Comparison of ENCODE assay signal across 8 cellular contexts in the genomic region with DNA sequence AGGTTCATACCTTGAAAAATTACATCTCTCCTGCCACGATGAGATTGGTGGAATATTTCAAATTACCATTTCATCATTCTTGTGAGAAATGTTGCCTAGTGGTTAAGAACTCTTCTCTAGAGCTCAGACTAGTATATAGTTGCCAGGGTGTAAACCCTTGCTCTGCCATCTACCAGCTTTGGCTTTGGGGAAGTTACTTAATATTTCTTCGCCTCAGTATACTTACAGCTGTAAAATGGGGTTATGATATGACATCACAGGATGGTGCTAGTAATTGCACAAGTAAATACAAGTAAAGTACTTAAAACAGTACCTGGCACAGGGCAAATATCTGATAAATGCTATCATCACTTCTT. TPM values are rescaled to one million over a fixed set of nuclear protein-coding genes. Genes with fewer than 3 reads are reported as not detected.
DNase-seq lines count a peak whose midpoint lies in the region; ATAC-seq, FAIRE-seq and TF ChIP-seq lines count a peak whose summit lies in the region.

No MANE protein-coding gene starts in this region.

- CTCF ChIA-PET in PC-3 (lab: Charles Lee): no interaction called here

- ATAC-seq in left ventricle myocardium superior (no peak), PC-3 (no peak), HG02938 (IDR thresholded peaks at IDR 0.05; ENCODE audit: unreplicated experiment) (no peak)

- peak overlapping the region; percentile 94 for H3K27ac Mint-ChIP-seq in neural crest cell (ENCODE audit: unreplicated experiment)

- no peak for TF ChIP-seq CTCF in cardiac muscle cell (IDR thresholded peaks at IDR 0.05; ENCODE audit: low read depth, low read length)
- no peak for TF ChIP-seq CTCF in PC-3 (conservative IDR thresholded peaks at IDR 0.05; ENCODE audit: low read depth, low read length)
- TF ChIP-seq CTCF in neural crest cell (conservative IDR thresholded peaks at IDR 0.05): no peak

- H3K4me1 Mint-ChIP-seq in neural crest cell: peaks cover 35% of the 10 kb centered on the region

- peak overlapping the region; percentile 89 for H3K4me3 ChIP-seq in cardiac muscle cell
- peak overlapping the region; percentile 81 for H3K4me3 ChIP-seq in PC-3 (ENCODE audit: low read length)
- H3K4me3 ChIP-seq in duodenal mucosa (ENCODE audit: low read depth in 1 of 2, low read length in 2 of 2): peak overlapping the region; percentile 89 to 91

- intact Hi-C loops in left ventricle myocardium superior (cut with micrococcal nuclease) (no loop called here), PC-3 (cut with micrococcal nuclease) (loop anchor here (2.0 to 10.0 kb wide), 7 partner anchors 99 to 588 kb away; partner anchors contain the start of gene HNMT)

- no peaks in the 10 kb centered on the region for H3K36me3 Mint-ChIP-seq in neural crest cell (ENCODE audit: low read depth)

- H3K9me3 Mint-ChIP-seq in neural crest cell: no peaks in the 10 kb centered on the region

- H3F3A ChIP-seq in PC-3 (ENCODE audit: low read length, unreplicated experiment): no peaks in the 10 kb centered on the region

- peak overlapping the region; percentile 83 for H3K4me2 ChIP-seq in PC-3 (ENCODE audit: low read length)

- H3K9ac ChIP-seq in PC-3 (ENCODE audit: low read length): peak overlapping the region; percentile 85; the same call in 1 of the 2 replicates
- peak overlapping the region; percentile 67 to 87 for H3K9ac ChIP-seq in duodenal mucosa (ENCODE audit: low read depth in 1 of 2, low read length in 2 of 2)

- H3K27ac ChIP-seq in cardiac muscle cell: peak overlapping the region; percentile 95
- H3K27ac ChIP-seq in PC-3 (ENCODE audit: low read length): no peak overlapping the region
- no peak overlapping the region for H3K27ac ChIP-seq in duodenal mucosa (ENCODE audit: low read depth, low read length)

- no peaks in the 10 kb centered on the region for H3K27me3 Mint-ChIP-seq in neural crest cell (ENCODE audit: low read depth)

- no peaks in the 10 kb centered on the region for H3K9me2 ChIP-seq in PC-3 (replicated peaks; ENCODE audit: low read length)

- H3K9me3 ChIP-seq in cardiac muscle cell (ENCODE audit: low read depth) (no peaks in the 10 kb centered on the region), PC-3 (ENCODE audit: low read length) (no peaks in the 10 kb centered on the region), duodenal mucosa (ENCODE audit: control insufficient read depth in 1 of 2, low read length in 2 of 2) (no peaks in the 10 kb centered on the region)

- DNase-seq in cardiac muscle cell (ENCODE audit: low read depth in 1 of 2, low spot score in 1 of 2) (peak in 1 of 2 donors; percentile 13), left ventricle myocardium superior (no peak), PC-3 (peak; percentile 16), neural crest cell (ENCODE audit: low read depth, low spot score) (no peak), GM19239 (ENCODE audit: insufficient read length, low spot score) (no peak), amniotic stem cell (lab: John Stamatoyannopoulos, UW) (no peak)

- H2AFZ ChIP-seq in PC-3 (ENCODE audit: low read length): peak overlapping the region; percentile 94; the same call in 1 of the 2 replicates

- peaks cover 72% of the 10 kb centered on the region for H3K79me2 ChIP-seq in PC-3 (ENCODE audit: low read length)

- H3K27me3 ChIP-seq in cardiac muscle cell (no peaks in the 10 kb centered on the region), PC-3 (ENCODE audit: low read length) (no peaks in the 10 kb centered on the region), duodenal mucosa (ENCODE audit: control insufficient read depth in 1 of 2, insufficient read depth in 2 of 2, low read length in 2 of 2) (no peaks in the 10 kb centered on the region)

- H3K4me1 ChIP-seq in cardiac muscle cell (ENCODE audit: low read depth): peaks cover 30% of the 10 kb centered on the region
- H3K4me1 ChIP-seq in PC-3 (ENCODE audit: insufficient read depth, low read length): peaks cover 53% of the 10 kb centered on the region
- H3K4me1 ChIP-seq in duodenal mucosa (ENCODE audit: control insufficient read depth in 1 of 2, insufficient read depth in 2 of 2, low read length in 2 of 2): peaks cover 27 to 29% of the 10 kb centered on the region in 2 donors

- no peak for FAIRE-seq in GM19239 (lab: Jason Lieb, UNC)

- peak overlapping the region; percentile 97 for H3K4me3 Mint-ChIP-seq in neural crest cell

- BruUV-seq in PC-3 (replicated peaks; lab: Mats Ljungman, UMichigan): no TSS peak

- POLR2A ChIA-PET in PC-3 (lab: Charles Lee; ENCODE audit: unreplicated experiment): no interaction called here

- no peaks in the 10 kb centered on the region for H3K36me3 ChIP-seq in cardiac muscle cell
- H3K36me3 ChIP-seq in PC-3 (ENCODE audit: low read depth, low read length): no peaks in the 10 kb centered on the region
- H3K36me3 ChIP-seq in duodenal mucosa (ENCODE audit: control insufficient read depth in 1 of 2, insufficient read depth in 2 of 2, low read length in 2 of 2): no peaks in the 10 kb centered on the region

- peaks cover 13% of the 10 kb centered on the region; the same call in 1 of the 2 replicates for H4K20me1 ChIP-seq in PC-3 (ENCODE audit: low read length)

RNA-seq across cellular contexts. Expression of gene SPOPL, which starts 1.5 kb away (rescaled TPM):
- total RNA-seq in cardiac muscle cell: 13.6 and 17.1 TPM in 2 replicates
- polyA plus RNA-seq in cardiac muscle cell: 3.4 and 5.2 TPM in 2 replicates
- 12.7 TPM for total RNA-seq in left ventricle myocardium superior
- total RNA-seq in PC-3 (2014; rRNA removed): 9.3 and 10.2 TPM in 2 replicates
- total RNA-seq in neural crest cell: 15.9 and 18.0 TPM in 2 replicates
